Comparison of ENCODE assay signal across 1 cellular context in genomic region chr1:109986054-109986444, GRCh38.
TF ChIP-seq lines count a peak whose summit lies in the region.

No MANE protein-coding gene starts in this region.

TF ChIP-seq in HEK293, 187 proteins besides CTCF, POLR2A, EP300 and RAD21 (continued from another document):
- TF ChIP-seq, protein P1, sequence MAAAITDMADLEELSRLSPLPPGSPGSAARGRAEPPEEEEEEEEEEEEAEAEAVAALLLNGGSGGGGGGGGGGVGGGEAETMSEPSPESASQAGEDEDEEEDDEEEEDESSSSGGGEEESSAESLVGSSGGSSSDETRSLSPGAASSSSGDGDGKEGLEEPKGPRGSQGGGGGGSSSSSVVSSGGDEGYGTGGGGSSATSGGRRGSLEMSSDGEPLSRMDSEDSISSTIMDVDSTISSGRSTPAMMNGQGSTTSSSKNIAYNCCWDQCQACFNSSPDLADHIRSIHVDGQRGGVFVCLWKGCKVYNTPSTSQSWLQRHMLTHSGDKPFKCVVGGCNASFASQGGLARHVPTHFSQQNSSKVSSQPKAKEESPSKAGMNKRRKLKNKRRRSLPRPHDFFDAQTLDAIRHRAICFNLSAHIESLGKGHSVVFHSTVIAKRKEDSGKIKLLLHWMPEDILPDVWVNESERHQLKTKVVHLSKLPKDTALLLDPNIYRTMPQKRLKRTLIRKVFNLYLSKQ (tag by site-specific recombination; IDR thresholded peaks at IDR 0.05; ENCODE audit: borderline replicate concordance): no peak
- no peak for TF ChIP-seq ZNF404 (tag by site-specific recombination; IDR thresholded peaks at IDR 0.05)
